Comparison of ENCODE assay signal across 11 cellular contexts in genomic region chr4:87151730-87152129, GRCh38.
"Had no signal": no experiment of that assay in that cellular context is flagged by ENCODE, and none has a peak within 500 bp of the region (broad histone marks: within the 10 kb centered on the region; RNA-seq: fewer than 3 reads in every experiment).

No MANE protein-coding gene starts in this region.

- H3K27me3 ChIP-seq: ovary had no signal

- H3K36me3 ChIP-seq: ovary had no signal

- DNase-seq: activated CD4-positive, alpha-beta T cell treated with anti-CD3 and anti-CD28 coated beads, Interleukin-2, amount 10 ng/mL, durations not matched to agents 7 days and 5 days; activated CD4-positive, CD25-positive, alpha-beta regulatory T cell; activated CD8-positive, alpha-beta memory T cell treated with anti-CD3 and anti-CD28 coated beads for 24 hours; activated naive CD8-positive, alpha-beta T cell treated with anti-CD3 and anti-CD28 coated beads, Interleukin-2, amount 10 ng/mL, durations not matched to agents 7 days and 5 days; aorta; effector memory CD8-positive, alpha-beta T cell; islet precursor cell; mammary epithelial cell; naive thymus-derived CD4-positive, alpha-beta T cell; ovary had no signal

- H3K4me3 ChIP-seq: ovary had no signal

- ATAC-seq: effector memory CD8-positive, alpha-beta T cell; naive thymus-derived CD4-positive, alpha-beta T cell; stimulated activated effector memory CD8-positive, alpha-beta T cell treated with anti-CD3 and anti-CD28 coated beads, Interleukin-12 subunit alpha, Interleukin-12 subunit beta, amount 100 ng/mL, for 72 hours had no signal

- H3K27ac ChIP-seq: ovary had no signal

- H3K9me3 ChIP-seq: ovary had no signal
